ENCODE assay signal across 9 cellular contexts in the genomic region with DNA sequence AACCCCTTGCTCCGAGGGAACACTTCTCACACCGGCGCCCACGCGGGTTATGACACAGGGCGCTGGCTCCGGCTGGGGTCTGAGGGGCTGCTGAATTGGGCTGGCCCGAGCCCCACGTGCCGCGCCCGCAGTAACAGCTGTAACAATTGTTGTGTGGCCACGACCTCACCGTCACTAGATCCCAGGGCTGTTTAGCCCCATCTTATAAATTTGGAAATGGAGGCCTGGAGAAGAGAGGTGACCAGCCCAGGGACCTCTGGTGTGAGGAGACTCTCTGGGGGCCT. TPM values are rescaled to one million over a fixed set of nuclear protein-coding genes. Genes with fewer than 3 reads are reported as not detected.
A peak's percentile ranks its signal among the peaks of the same experiment; 100 is the strongest.
DNase-seq lines count a peak whose midpoint lies in the region; ATAC-seq and TF ChIP-seq lines count a peak whose summit lies in the region.
"Had no signal": no experiment of that assay in that cellular context is flagged by ENCODE, and none has a peak within 500 bp of the region (broad histone marks: within the 10 kb centered on the region; RNA-seq: fewer than 3 reads in every experiment).

No MANE protein-coding gene starts in this region.

- peaks cover 11% of the 10 kb centered on the region for H3K27me3 Mint-ChIP-seq in activated naive CD4-positive, alpha-beta T cell treated with anti-CD3 and anti-CD28 coated beads for 36 hours (ENCODE audit: low read depth)

- TF ChIP-seq POLR2A in tibial nerve (IDR thresholded peaks at IDR 0.05): no peak

- H3K9me3 ChIP-seq in muscle layer of duodenum (ENCODE audit: control insufficient read depth in 1 of 2, low read length in 2 of 2) (no peaks in the 10 kb centered on the region), tibial nerve (no peaks in the 10 kb centered on the region)

- no peak for ATAC-seq in HG02840 (IDR thresholded peaks at IDR 0.05; ENCODE audit: low FRiP score, unreplicated experiment)

- intact Hi-C loops in activated naive CD4-positive, alpha-beta T cell treated with anti-CD3 and anti-CD28 coated beads for 36 hours (cut with micrococcal nuclease): no loop called here

- H3K27me3 ChIP-seq in muscle layer of duodenum (ENCODE audit: low read depth, low read length) (peaks cover 16% of the 10 kb centered on the region), tibial nerve (peaks cover 0 to 69% of the 10 kb centered on the region in 2 donors)

- no peak for TF ChIP-seq EP300 in tibial nerve (IDR thresholded peaks at IDR 0.05)

- H3K4me3 ChIP-seq in muscle layer of duodenum (ENCODE audit: low read depth in 1 of 2, low read length in 2 of 2) (peak overlapping the region; percentile 30 to 61), tibial nerve (peak overlapping the region; percentile 16 to 56 (median 30))

- H3K4me1 Mint-ChIP-seq in activated naive CD4-positive, alpha-beta T cell treated with anti-CD3 and anti-CD28 coated beads for 36 hours (ENCODE audit: low read depth): peaks cover 5% of the 10 kb centered on the region

- peak overlapping the region; percentile 79 for H3K27ac ChIP-seq in caudate nucleus (ENCODE audit: low read depth, low read length)
- no peak overlapping the region for H3K27ac ChIP-seq in muscle layer of duodenum (ENCODE audit: low read length)
- H3K27ac ChIP-seq in tibial nerve: peak overlapping the region in 1 of 4 donors; percentile 67

- peak overlapping the region; percentile 66 for H3K4me3 Mint-ChIP-seq in activated naive CD4-positive, alpha-beta T cell treated with anti-CD3 and anti-CD28 coated beads for 36 hours

- TF ChIP-seq CTCF in tibial nerve (IDR thresholded peaks at IDR 0.05): no peak

- no peaks in the 10 kb centered on the region for H3K36me3 Mint-ChIP-seq in activated naive CD4-positive, alpha-beta T cell treated with anti-CD3 and anti-CD28 coated beads for 36 hours (ENCODE audit: low read depth)

- H3K9me3 Mint-ChIP-seq in activated naive CD4-positive, alpha-beta T cell treated with anti-CD3 and anti-CD28 coated beads for 36 hours: no peaks in the 10 kb centered on the region

- no peak for DNase-seq in activated naive CD4-positive, alpha-beta T cell treated with anti-CD3 and anti-CD28 coated beads for 36 hours
- DNase-seq in activated naive CD4-positive, alpha-beta T cell (lab: John Stamatoyannopoulos, UW): no peak
- DNase-seq in caudate nucleus (lab: John Stamatoyannopoulos, UW) (no peak), tibial nerve (ENCODE audit: low spot score in 2 of 2) (no peak), OCI-M1 (lab: John Stamatoyannopoulos, UW) (no peak), NCI-H128 (lab: John Stamatoyannopoulos, UW; ENCODE audit: unreplicated experiment) (no peak)

- CTCF ChIA-PET in activated naive CD4-positive, alpha-beta T cell treated with anti-CD3 and anti-CD28 coated beads for 36 hours (lab: Charles Lee): interaction anchor here (1.3 kb wide), 1 partner anchor 43 kb away, joined by 4 read pairs; no protein-coding TSS in a partner anchor

- peaks cover 0 to 14% of the 10 kb centered on the region in 2 donors for H3K4me1 ChIP-seq in muscle layer of duodenum (ENCODE audit: control insufficient read depth in 1 of 2, insufficient read depth in 2 of 2, low read length in 2 of 2)
- H3K4me1 ChIP-seq in tibial nerve: peaks cover 0 to 17% (median 4%) of the 10 kb centered on the region in 4 donors

- H3K36me3 ChIP-seq in muscle layer of duodenum (ENCODE audit: control insufficient read depth in 1 of 2, insufficient read depth in 2 of 2, low read length in 2 of 2) (no peaks in the 10 kb centered on the region), tibial nerve (no peaks in the 10 kb centered on the region)

- 83 to 87% methylated on average over 8 to 13 of the region's 14 CpGs for whole genome bisulfite sequencing in tibial nerve, 2 donors

- H3K27ac Mint-ChIP-seq in activated naive CD4-positive, alpha-beta T cell treated with anti-CD3 and anti-CD28 coated beads for 36 hours: no peak overlapping the region

RNA-seq across cellular contexts. Expression of a gene that starts 2.0 kb away (rescaled TPM):
- under 1 TPM; 0.25 to 0.52 TPM for total RNA-seq in activated naive CD4-positive, alpha-beta T cell treated with anti-CD3 and anti-CD28 coated beads for 36 hours
- 100 to 1,000 TPM in 3 of 4 donors, 10 to 100 TPM in 1; 95.2 to 229 (median 179) TPM for total RNA-seq in tibial nerve

RNA-seq across cellular contexts. Expression of a gene that starts 22.5 kb away (rescaled TPM):
- total RNA-seq in activated naive CD4-positive, alpha-beta T cell treated with anti-CD3 and anti-CD28 coated beads for 36 hours: 1 to 10 TPM; 8.7 to 9.4 TPM
- 100 to 1,000 TPM in 3 of 4 donors, 10 to 100 TPM in 1; 79.6 to 292 (median 151) TPM for total RNA-seq in tibial nerve

RNA-seq across cellular contexts. Expression of a gene that starts 47.6 kb away (rescaled TPM):
- under 1 TPM in 1 of 2 experiments, not detected in 1; 0.10 TPM for total RNA-seq in activated naive CD4-positive, alpha-beta T cell treated with anti-CD3 and anti-CD28 coated beads for 36 hours
- total RNA-seq in tibial nerve: 10 to 100 TPM in 2 of 4 donors, 1 to 10 TPM in 2; 5.4 to 37.9 (median 15.8) TPM
- total RNA-seq: LHCN-M2 had no signal

Comparison
In these comparisons a context has a peak if more than half of its experiments do, and no peak if none do; other contexts are left out.
1. RNA of a gene that starts 2.0 kb away (total RNA-seq): 95.2 to 229 TPM in tibial nerve; 0.25 to 0.52 TPM in activated naive CD4-positive, alpha-beta T cell treated with anti-CD3 and anti-CD28 coated beads for 36 hours; every median in the first group is over 10 times any median in the second.
2. RNA of a gene that starts 22.5 kb away (total RNA-seq): 79.6 to 292 TPM in tibial nerve; 8.7 to 9.4 TPM in activated naive CD4-positive, alpha-beta T cell treated with anti-CD3 and anti-CD28 coated beads for 36 hours; every median in the first group is over 4 times any median in the second.
3. RNA of a gene that starts 47.6 kb away (total RNA-seq): 5.4 to 37.9 TPM in tibial nerve; 0.10 TPM in activated naive CD4-positive, alpha-beta T cell treated with anti-CD3 and anti-CD28 coated beads for 36 hours; every median in the first group is over 4 times any median in the second.